Comparison of ENCODE assay signal across 8 cellular contexts in the genomic region with DNA sequence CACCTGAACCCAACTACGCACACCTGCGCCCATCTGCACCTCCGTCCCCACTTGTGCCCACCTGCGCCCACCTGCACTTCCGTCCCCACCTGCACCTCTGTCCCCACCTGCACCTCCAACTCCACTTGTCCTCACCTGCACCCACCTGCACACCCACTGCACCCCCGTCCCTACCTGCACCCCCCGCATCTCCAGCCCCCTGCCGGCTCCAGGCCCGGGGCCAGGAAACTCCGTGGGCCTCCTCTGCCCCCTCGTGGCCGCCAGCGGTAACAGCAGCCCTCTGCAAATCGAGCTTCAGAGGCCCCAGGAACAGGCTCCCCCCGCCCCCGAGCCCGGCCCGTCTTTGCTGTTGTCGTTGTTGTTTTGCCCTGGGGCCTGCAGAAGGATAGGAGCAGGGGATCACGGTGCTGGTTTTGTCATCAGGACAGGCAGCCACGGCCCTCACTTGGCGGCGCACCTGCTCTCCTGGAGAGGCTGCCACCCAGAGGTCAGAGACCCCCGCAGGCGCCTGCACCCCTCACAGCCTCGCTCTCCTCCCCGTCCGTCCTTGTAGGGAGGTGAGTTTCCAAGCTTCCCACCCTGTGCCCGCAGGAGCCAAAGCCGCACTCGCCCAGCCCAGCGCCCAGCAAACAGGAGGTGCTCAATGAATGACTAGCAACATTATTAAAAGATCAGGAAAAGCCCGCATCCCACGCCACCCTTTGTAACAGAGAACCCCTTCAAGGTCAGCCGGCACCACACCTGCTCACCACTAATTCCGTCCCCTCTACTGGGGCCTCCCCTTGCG.
DNase-seq lines count a peak whose midpoint lies in the region; ATAC-seq and TF ChIP-seq lines count a peak whose summit lies in the region.

No MANE protein-coding gene starts in this region.

- no peaks in the 10 kb centered on the region for H3K27me3 ChIP-seq in gastroesophageal sphincter
- H3K27me3 ChIP-seq in transverse colon = no peaks in the 10 kb centered on the region

- no peak overlapping the region for H3K4me3 Mint-ChIP-seq in osteocyte (ENCODE audit: unreplicated experiment)

- TF ChIP-seq EP300 in gastroesophageal sphincter (IDR thresholded peaks at IDR 0.05) = no peak
- no peak for TF ChIP-seq EP300 in transverse colon (IDR thresholded peaks at IDR 0.05; ENCODE audit: low read depth)

- H3K4me1 Mint-ChIP-seq in osteocyte (ENCODE audit: unreplicated experiment) = peaks cover 16% of the 10 kb centered on the region

- intact Hi-C loops in transverse colon (cut with DNase I; ENCODE audit: low total_unique reads) = no loop called here

- no peaks in the 10 kb centered on the region for H3K27me3 Mint-ChIP-seq in osteocyte (ENCODE audit: unreplicated experiment)

- H3K27ac Mint-ChIP-seq in osteocyte (ENCODE audit: unreplicated experiment) = no peak overlapping the region

- TF ChIP-seq POLR2A in gastroesophageal sphincter (IDR thresholded peaks at IDR 0.05) (no peak), transverse colon (IDR thresholded peaks at IDR 0.05) (no peak)

- H3K36me3 Mint-ChIP-seq in osteocyte (ENCODE audit: unreplicated experiment) = no peaks in the 10 kb centered on the region

- H3K36me3 ChIP-seq in gastroesophageal sphincter (no peaks in the 10 kb centered on the region), transverse colon (no peaks in the 10 kb centered on the region)

- H3K27ac ChIP-seq in gastroesophageal sphincter = peak overlapping the region in 1 of 4 donors; percentile 3
- no peak overlapping the region for H3K27ac ChIP-seq in transverse colon

- H3K4me3 ChIP-seq in gastroesophageal sphincter (no peak overlapping the region), transverse colon (no peak overlapping the region)

- DNase-seq in NCI-H2196 (lab: John Stamatoyannopoulos, UW; ENCODE audit: unreplicated experiment) (peak; percentile 62), NCI-H2196 treated with DMSO at 0.1 percent for 48 hours (lab: John Stamatoyannopoulos, UW; ENCODE audit: unreplicated experiment) (no peak), RKO (ENCODE audit: low spot score) (peak; percentile 45), activated gamma-delta T cell treated with Interleukin-2 at 50 U/mL for 16 hours (peak; percentile 70), osteocyte (ENCODE audit: extremely low spot score, unreplicated experiment) (peak; percentile 91), transverse colon (peak; percentile 67)

- TF ChIP-seq CTCF in gastroesophageal sphincter (IDR thresholded peaks at IDR 0.05) = peak in 3 of 4 experiments; percentile 82 to 94 (median 87)
- TF ChIP-seq CTCF in osteocyte (IDR thresholded peaks at IDR 0.05) = peak; percentile 79
- TF ChIP-seq CTCF in transverse colon (IDR thresholded peaks at IDR 0.05) = peak; percentile 87 to 93 (median 89)

- H3K4me1 ChIP-seq in gastroesophageal sphincter (peaks cover 0 to 33% (median 13%) of the 10 kb centered on the region in 3 donors), transverse colon (peaks cover 5 to 12% (median 8%) of the 10 kb centered on the region in 4 donors)

- 48 to 70% methylated on average over 2 to 11 of the region's 37 CpGs for WGBS in gastroesophageal sphincter (ENCODE audit: low coverage in 1 of 2), 2 donors
- WGBS in transverse colon (ENCODE audit: low coverage in 1 of 2), 2 donors = 21 to 80% methylated on average over 3 to 29 of the region's 37 CpGs

- no peaks in the 10 kb centered on the region for H3K9me3 Mint-ChIP-seq in osteocyte (ENCODE audit: unreplicated experiment)

- ATAC-seq in gastroesophageal sphincter (peak; percentile 51), HG03432 (IDR thresholded peaks at IDR 0.05; ENCODE audit: unreplicated experiment) (no peak)

- H3K9me3 ChIP-seq in gastroesophageal sphincter (no peaks in the 10 kb centered on the region), transverse colon (no peaks in the 10 kb centered on the region)

- in situ Hi-C loops in transverse colon (cut with MboI; ENCODE audit: low pct_ligation_motif_present in 1 of 4, low pct_unique_long_range_greater_than_20kb in 1 of 4, low sequenced_read_pairs in 3 of 4) = no loop called here
